In genomic region chr1:83115785-83116184, GRCh38 we compare ENCODE assay signal across 35 cellular contexts.
"Had no signal": no experiment of that assay in that cellular context is flagged by ENCODE, and none has a peak within 500 bp of the region (broad histone marks: within the 10 kb centered on the region; RNA-seq: fewer than 3 reads in every experiment).

No MANE protein-coding gene starts in this region.

- H3K27me3 ChIP-seq: MG63 had no signal

- H3K4me3 ChIP-seq: MG63 had no signal

- H3K36me3 ChIP-seq: MG63 had no signal

- DNase-seq: Kasumi-1, MG63, MM.1S, MV-4-11, NCI-H1048, NCI-H1092, NCI-H1092 treated with DMSO at 0.1 percent for 48 hours, NCI-H1105, NCI-H1105 treated with DMSO at 0.1 percent for 48 hours, NCI-H1417, NCI-H1417 treated with DMSO at 0.1 percent for 48 hours, NCI-H1436, NCI-H1436 treated with DMSO at 0.1 percent for 48 hours, NCI-H146, NCI-H1694, NCI-H1694 treated with DMSO at 0.1 percent for 48 hours, NCI-H187, NCI-H187 treated with DMSO at 0.1 percent for 48 hours, NCI-H1930, NCI-H2029, NCI-H2029 treated with DMSO at 0.1 percent for 48 hours, NCI-H2081, NCI-H2081 treated with DMSO at 0.1 percent for 48 hours, NCI-H2107, NCI-H2171, NCI-H2171 treated with DMSO at 0.1 percent for 48 hours, NCI-H2227 treated with DMSO at 0.1 percent for 48 hours, NCI-H226, NCI-H345, NCI-H446, NCI-H446 treated with DMSO at 0.1 percent for 48 hours, NCI-H510A, NCI-H510A treated with DMSO at 0.1 percent for 48 hours, NCI-H524, NCI-H524 treated with DMSO at 0.1 percent for 48 hours had no signal

- H3K9me3 ChIP-seq: MG63 had no signal
